Comparison of ENCODE assay signal across 10 cellular contexts in the genomic region with DNA sequence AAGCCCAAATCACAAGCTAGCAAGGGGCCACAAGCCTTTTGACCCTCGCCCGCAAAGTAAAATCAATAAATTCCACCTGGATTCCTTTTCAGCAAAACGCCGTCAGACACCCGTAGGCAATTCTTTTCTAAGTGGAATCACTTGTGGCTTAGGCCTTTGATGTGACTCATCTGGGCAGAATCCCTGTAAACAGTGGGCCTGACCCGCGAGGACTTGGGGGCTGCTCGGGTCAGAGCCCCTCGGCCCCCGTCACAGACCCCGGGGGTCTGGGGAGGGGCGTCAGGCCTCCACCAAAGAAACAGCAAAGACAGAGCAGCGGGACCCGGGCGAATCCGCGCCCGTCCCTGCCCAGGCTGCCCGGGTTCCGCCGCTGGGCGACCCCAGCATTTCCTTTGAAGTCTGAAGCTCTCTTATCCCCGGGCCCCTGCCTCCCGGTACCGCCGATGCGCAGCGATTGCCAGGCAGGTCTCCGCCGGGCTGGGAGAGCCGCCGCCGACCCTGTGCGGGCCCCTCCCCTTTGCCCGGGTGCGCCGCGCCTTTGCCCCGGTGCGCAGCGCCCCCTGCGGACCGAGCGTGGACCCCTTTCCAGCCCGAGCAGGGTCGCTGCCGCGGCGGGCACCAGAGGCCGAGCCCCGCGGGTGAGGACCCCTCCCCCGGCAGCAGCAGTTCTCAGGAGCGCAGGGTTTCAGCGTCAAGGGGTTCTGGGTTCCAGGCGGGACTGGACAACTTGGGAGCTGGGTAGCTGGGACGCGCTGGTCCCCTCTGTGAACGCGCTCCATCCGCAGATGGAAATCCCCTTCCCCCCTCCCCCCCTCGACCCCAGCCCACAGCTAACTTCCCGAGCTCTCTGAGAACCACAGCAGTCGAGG.
A peak's percentile ranks its signal among the peaks of the same experiment; 100 is the strongest.
DNase-seq lines count a peak whose midpoint lies in the region; ATAC-seq and TF ChIP-seq lines count a peak whose summit lies in the region.
"Had no signal": no experiment of that assay in that cellular context is flagged by ENCODE, and none has a peak within 500 bp of the region (broad histone marks: within the 10 kb centered on the region; RNA-seq: fewer than 3 reads in every experiment).

No MANE protein-coding gene starts in this region.

- peak; percentile 26 for TF ChIP-seq CTCF in psoas muscle (IDR thresholded peaks at IDR 0.05)

- DNase-seq in NCI-H146 (lab: John Stamatoyannopoulos, UW) (peak; percentile 41), NCI-H146 treated with DMSO at 0.1 percent for 48 hours (lab: John Stamatoyannopoulos, UW; ENCODE audit: unreplicated experiment) (no peak), erythroblast (lab: John Stamatoyannopoulos, UW) (peak; percentile 29 to 33), psoas muscle (peak in 1 of 2 donors; percentile 18), cerebellar cortex (ENCODE audit: low spot score) (no peak), NOMO-1 treated with dmso at 0.1 percent for 144 hours (lab: John Stamatoyannopoulos, UW; ENCODE audit: unreplicated experiment) (no peak), NOMO-1 treated with DMSO at 0.1 percent for 48 hours (lab: John Stamatoyannopoulos, UW; ENCODE audit: unreplicated experiment) (no peak)
- DNase-seq in activated CD4-positive, alpha-beta T cell treated with anti-CD3 and anti-CD28 coated beads, Interleukin-2, amount 50 U/mL, for 24 hours (ENCODE audit: low read depth in 1 of 2, low spot score in 1 of 2): peak; percentile 18 to 35

- intact Hi-C loops in psoas muscle (cut with DNase I): no loop called here

- ATAC-seq in psoas muscle: peak in 3 of 4 donors; percentile 33 to 43 (median 38)

- H3K27me3 ChIP-seq in psoas muscle (ENCODE audit: insufficient read depth in 3 of 3, low read length in 2 of 3): peaks cover 0 to 4% (median 2%) of the 10 kb centered on the region in 3 donors
- H3K27me3 ChIP-seq: BLaER1 had no signal

- H3K27ac ChIP-seq in psoas muscle: no peak overlapping the region
- H3K27ac ChIP-seq: BLaER1, SK-N-MC had no signal

- TF ChIP-seq POLR2A in erythroblast (IDR thresholded peaks at IDR 0.05; ENCODE audit: low read length): no peak

- H3K9me3 ChIP-seq in psoas muscle: no peaks in the 10 kb centered on the region

- H3K36me3 ChIP-seq in psoas muscle (ENCODE audit: insufficient read depth in 1 of 2, low read depth in 1 of 2): no peaks in the 10 kb centered on the region
- H3K36me3 ChIP-seq: BLaER1 had no signal

- WGBS in psoas muscle, 3 donors: 20 to 30% (median 28%) methylated on average over 48 to 64 of the region's 64 CpGs

- H3K4me1 ChIP-seq in psoas muscle: peaks cover 7% of the 10 kb centered on the region
- H3K4me1 ChIP-seq: BLaER1 had no signal

- peak overlapping the region; percentile 25 for H3K4me3 ChIP-seq in psoas muscle
- H3K4me3 ChIP-seq: BLaER1, SK-N-MC had no signal

Comparison
In these comparisons a context has a peak if more than half of its experiments do, and no peak if none do; other contexts are left out.
1. DNase-seq: peak in NCI-H146 (single experiment), activated CD4-positive, alpha-beta T cell treated with anti-CD3 and anti-CD28 coated beads, Interleukin-2, amount 50 U/mL, for 24 hours (2 of 2) and erythroblast (2 of 2); none in NCI-H146 treated with DMSO at 0.1 percent for 48 hours (single experiment), cerebellar cortex (single experiment), NOMO-1 treated with dmso at 0.1 percent for 144 hours (single experiment) and NOMO-1 treated with DMSO at 0.1 percent for 48 hours (single experiment).